Comparison of ENCODE assay signal across 24 cellular contexts in genomic region chr9:82880353-82880752, GRCh38.
"Had no signal": no experiment of that assay in that cellular context is flagged by ENCODE, and none has a peak within 500 bp of the region (broad histone marks: within the 10 kb centered on the region; RNA-seq: fewer than 3 reads in every experiment).

No MANE protein-coding gene starts in this region.

- H2AFZ ChIP-seq: neural progenitor cell had no signal

- H3K27ac ChIP-seq: esophagus squamous epithelium, heart right ventricle, neural progenitor cell, prostate gland, sigmoid colon, spleen, testis, tibial artery had no signal

- H3K36me3 ChIP-seq: esophagus squamous epithelium, heart right ventricle, neural progenitor cell, prostate gland, sigmoid colon, spleen, tibial artery had no signal

- FAIRE-seq: endometrium, urothelium cell line had no signal

- H3K27me3 ChIP-seq: esophagus squamous epithelium, heart right ventricle, neural progenitor cell, sigmoid colon, spleen, testis, tibial artery had no signal

- H3K4me2 ChIP-seq: neural progenitor cell had no signal

- H3K4me1 ChIP-seq: esophagus squamous epithelium, heart right ventricle, neural progenitor cell, prostate gland, sigmoid colon, spleen, testis, tibial artery had no signal

- H3K4me3 ChIP-seq: esophagus squamous epithelium, heart right ventricle, lung, neural progenitor cell, prostate gland, sigmoid colon, spleen, testis, tibial artery had no signal

- H3K9me3 ChIP-seq: esophagus squamous epithelium, prostate gland, testis, tibial artery had no signal

- DNase-seq: cortex of kidney; effector memory CD8-positive, alpha-beta T cell; erythroblast; esophagus squamous epithelium; foreskin melanocyte; glutamatergic neuron; heart right ventricle; hippocampal formation; immature natural killer cell; islet precursor cell; kidney glomerular epithelial cell; naive thymus-derived CD4-positive, alpha-beta T cell; sigmoid colon; spleen; stimulated activated CD4-positive, alpha-beta T cell treated with anti-CD3 and anti-CD28 coated beads, Interleukin-4, amount 100 ng/mL, for 4 hours; stimulated activated naive CD8-positive, alpha-beta T cell treated with anti-CD3 and anti-CD28 coated beads, Interleukin-15, Interleukin-2, amounts not matched to agents 100 U/mL and 50 U/mL, for 24 hours; substantia nigra; testis; tibial artery had no signal

- H3K9ac ChIP-seq: neural progenitor cell had no signal
